In genomic region chr16:56965149-56965938, GRCh38 we compare ENCODE assay signal across 10 cellular contexts. TPM values are rescaled to one million over a fixed set of nuclear protein-coding genes. Genes with fewer than 3 reads are reported as not detected.
DNase-seq lines count a peak whose midpoint lies in the region; ATAC-seq, FAIRE-seq and TF ChIP-seq lines count a peak whose summit lies in the region.
"Had no signal": no experiment of that assay in that cellular context is flagged by ENCODE, and none has a peak within 500 bp of the region (broad histone marks: within the 10 kb centered on the region; RNA-seq: fewer than 3 reads in every experiment).

No MANE protein-coding gene starts in this region.

- 66% methylated on average over 10 of the region's 11 CpGs for WGBS in GM12878 (ENCODE audit: insufficient coverage, insufficient replicate concordance, low lambda C conversion rate, missing lambda C conversion rate)
- WGBS in adrenal gland, 4 donors, result 67 to 80% (median 75%) methylated on average over 10 to 11 of the region's 11 CpGs

- intact Hi-C loops in CD8-positive, alpha-beta T cell (cut with DNase I, micrococcal nuclease), result loop anchor here in 1 of 2 experiments (2.0 kb wide), 1 partner anchor 49 kb away; no protein-coding TSS in a partner anchor
- intact Hi-C loops in GM12878 (cut with micrococcal nuclease; ENCODE audit: unreplicated experiment) (loop anchor here (2.0 kb wide), 1 partner anchor 49 kb away; no protein-coding TSS in a partner anchor), adrenal gland (cut with DNase I) (no loop called here)

- in situ Hi-C loops in GM12878 (cut with MboI), result no loop called here

- H3K9me3 ChIP-seq in CD8-positive, alpha-beta T cell (ENCODE audit: low read length), result no peaks in the 10 kb centered on the region
- H3K9me3 ChIP-seq in Karpas-422 (ENCODE audit: low read length), result no peaks in the 10 kb centered on the region
- H3K9me3 ChIP-seq in GM12878 (replicated peaks; ENCODE audit: control insufficient read depth, insufficient read depth, low read length), result no peaks in the 10 kb centered on the region
- H3K9me3 ChIP-seq in adrenal gland (replicated peaks in 1 of 3), result no peaks in the 10 kb centered on the region
- H3K9me3 ChIP-seq: SK-N-SH had no signal

- TF ChIP-seq RAD21 in GM12878 (IDR thresholded peaks at IDR 0.05; ENCODE audit: insufficient read depth, low read depth, low read length), result no peak

- SMC1A ChIA-PET in GM12878 (lab: Charles Lee; ENCODE audit: uncharacterized antibody, unreplicated experiment), result interaction anchor here (0.7 to 31.6 kb wide), 30 partner anchors 10 to 201 kb away, joined by 3 to 604 read pairs (median 4); partner anchors contain the start of gene NLRC5

- RAD21 ChIA-PET in GM12878 (lab: Charles Lee; ENCODE audit: unreplicated experiment), result interaction anchor here (0.6 to 16.8 kb wide), 26 partner anchors 9 to 219 kb away, joined by 3 to 376 read pairs (median 6); partner anchors contain the start of gene NLRC5

- H3K4me1 Mint-ChIP-seq in CD8-positive, alpha-beta T cell (ENCODE audit: low read depth), result peaks cover 23% of the 10 kb centered on the region
- peaks cover 24% of the 10 kb centered on the region for H3K4me1 Mint-ChIP-seq in nephron

- BruUV-seq in GM12878 (replicated peaks; lab: Mats Ljungman, UMichigan), result no TSS peak

- H3K27ac ChIP-seq in CD8-positive, alpha-beta T cell (ENCODE audit: low read depth, low read length), result no peak overlapping the region
- H3K27ac ChIP-seq in Karpas-422 (ENCODE audit: low read length), result peak overlapping the region; percentile 38
- no peak overlapping the region for H3K27ac ChIP-seq in GM12878 (ENCODE audit: control insufficient read depth, insufficient read depth)
- peak overlapping the region in 2 of 5 donors; percentile 58 to 60 for H3K27ac ChIP-seq in adrenal gland

- no peak overlapping the region for H3K4me3 ChIP-seq in CD8-positive, alpha-beta T cell (ENCODE audit: low read depth, low read length)
- H3K4me3 ChIP-seq in Karpas-422 (ENCODE audit: low read length) (no peak overlapping the region), GM12878 (no peak overlapping the region), adrenal gland (no peak overlapping the region)

- no peaks in the 10 kb centered on the region for H3K36me3 ChIP-seq in CD8-positive, alpha-beta T cell (ENCODE audit: insufficient read depth, low read length)
- no peaks in the 10 kb centered on the region for H3K36me3 ChIP-seq in Karpas-422 (ENCODE audit: insufficient read depth, low read length)
- no peaks in the 10 kb centered on the region for H3K36me3 ChIP-seq in GM12878 (ENCODE audit: control insufficient read depth in 2 of 2, insufficient read depth in 2 of 2, low read length in 1 of 2)
- no peaks in the 10 kb centered on the region for H3K36me3 ChIP-seq in adrenal gland (replicated peaks in 1 of 2)

- CTCF ChIA-PET in CD8-positive, alpha-beta T cell (lab: Charles Lee), result interaction anchor here (0.6 to 6.4 kb wide), 51 partner anchors 10 to 389 kb away, joined by 3 to 117 read pairs (median 5); partner anchors contain the start of gene NLRC5
- CTCF ChIA-PET in GM12878 (lab: Yijun Ruan, JAX), result interaction anchor here (0.9 to 17.5 kb wide), 33 partner anchors 13 to 446 kb away, joined by 3 to 420 read pairs (median 10); partner anchors contain the start of genes NLRC5 and SLC12A3

- no peaks in the 10 kb centered on the region for H3K79me2 ChIP-seq in Karpas-422 (ENCODE audit: low read length)
- no peaks in the 10 kb centered on the region for H3K79me2 ChIP-seq in GM12878 (ENCODE audit: control insufficient read depth, insufficient read depth, low read length)

- no peaks in the 10 kb centered on the region for H3K9me3 Mint-ChIP-seq in CD8-positive, alpha-beta T cell
- no peaks in the 10 kb centered on the region for H3K9me3 Mint-ChIP-seq in nephron

- TF ChIP-seq EP300 in GM12878 (IDR thresholded peaks at IDR 0.05; ENCODE audit: borderline replicate concordance in 1 of 2, control insufficient read depth in 1 of 2, low read depth in 2 of 2, low read length in 2 of 2), result no peak

- POLR2A ChIA-PET in CD8-positive, alpha-beta T cell (lab: Charles Lee), result interaction anchor here (0.5 to 2.2 kb wide), 12 partner anchors 10 to 221 kb away, joined by 3 to 9 read pairs (median 4); partner anchors contain the start of genes NLRC5, PSME3IP1 and RSPRY1
- POLR2A ChIA-PET in GM12878 (lab: Charles Lee), result interaction anchor here (0.6 to 17.6 kb wide), 13 partner anchors 9 to 80 kb away, joined by 3 to 343 read pairs (median 3); partner anchors contain the start of gene NLRC5

- H2AFZ ChIP-seq in Karpas-422 (ENCODE audit: low read length) (peak overlapping the region; percentile 39; the same call in 1 of the 2 replicates), GM12878 (ENCODE audit: control insufficient read depth, low read depth, low read length) (no peak overlapping the region)

- TF ChIP-seq CTCF in CD8-positive, alpha-beta T cell (IDR thresholded peaks at IDR 0.05), result no peak
- TF ChIP-seq CTCF in GM12878 (IDR thresholded peaks at IDR 0.05 in 2 of 3, conservative IDR thresholded peaks at IDR 0.05 in 1 of 3; ENCODE audit: control insufficient read depth in 2 of 3, extremely low read depth in 1 of 3, insufficient read depth in 1 of 3, low read depth in 3 of 3, low read length in 3 of 3), result no peak
- no peak for TF ChIP-seq CTCF in nephron (IDR thresholded peaks at IDR 0.05; ENCODE audit: unreplicated experiment in 3 of 3)
- no peak for TF ChIP-seq CTCF in omental fat pad (IDR thresholded peaks at IDR 0.05)
- TF ChIP-seq CTCF in adrenal gland (IDR thresholded peaks at IDR 0.05), result no peak

- TF ChIP-seq POLR2A in GM12878 (IDR thresholded peaks at IDR 0.05; ENCODE audit: low read depth, low read length), result no peak
- no peak for TF ChIP-seq POLR2A in adrenal gland (IDR thresholded peaks at IDR 0.05)

- peak overlapping the region; percentile 48 for H3K4me3 Mint-ChIP-seq in CD8-positive, alpha-beta T cell
- H3K4me3 Mint-ChIP-seq in nephron, result no peak overlapping the region

- no peaks in the 10 kb centered on the region for H3K27me3 Mint-ChIP-seq in CD8-positive, alpha-beta T cell (ENCODE audit: low read depth)
- no peaks in the 10 kb centered on the region for H3K27me3 Mint-ChIP-seq in nephron (ENCODE audit: low read depth)

- H3K9me2 ChIP-seq in Karpas-422 (replicated peaks; ENCODE audit: insufficient read depth, low read length), result no peaks in the 10 kb centered on the region
- H3K9me2 ChIP-seq: SK-N-SH had no signal

- ATAC-seq in CD8-positive, alpha-beta T cell, result peak; percentile 25
- ATAC-seq in GM12878, result peak; percentile 25
- no peak for ATAC-seq in omental fat pad (ENCODE audit: low FRiP score)

- peak overlapping the region; percentile 84 for H3K27ac Mint-ChIP-seq in CD8-positive, alpha-beta T cell
- peak overlapping the region; percentile 79 to 94 (median 87) for H3K27ac Mint-ChIP-seq in nephron

- no peak for DNase-seq in CD8-positive, alpha-beta T cell
- no peak for DNase-seq in Karpas-422
- no peak for DNase-seq in GM12878 (ENCODE audit: low read depth, low spot score)
- no peak for DNase-seq in omental fat pad (ENCODE audit: low spot score)
- DNase-seq in SHP77 treated with DMSO at 0.1 percent for 48 hours (lab: John Stamatoyannopoulos, UW), result no peak
- no peak for DNase-seq in NCI-H345 (lab: John Stamatoyannopoulos, UW)
- DNase-seq in adrenal gland, result no peak

- FAIRE-seq in GM12878 (lab: Jason Lieb, UNC), result no peak

- peaks cover 25% of the 10 kb centered on the region for H3K4me1 ChIP-seq in CD8-positive, alpha-beta T cell (ENCODE audit: insufficient read depth, low read length)
- H3K4me1 ChIP-seq in Karpas-422 (ENCODE audit: low read length) (peaks cover 22% of the 10 kb centered on the region), GM12878 (ENCODE audit: control insufficient read depth, insufficient read depth, low read length) (peaks cover 7% of the 10 kb centered on the region), adrenal gland (replicated peaks in 1 of 2) (peaks cover 24 to 34% of the 10 kb centered on the region in 2 donors)

- H4K20me1 ChIP-seq in Karpas-422 (ENCODE audit: insufficient read depth, low read depth, low read length) (no peaks in the 10 kb centered on the region), GM12878 (ENCODE audit: control insufficient read depth, insufficient read depth) (no peaks in the 10 kb centered on the region)

- H3K27me3 ChIP-seq in CD8-positive, alpha-beta T cell (ENCODE audit: insufficient read depth, low read length), result no peaks in the 10 kb centered on the region
- H3K27me3 ChIP-seq in Karpas-422 (ENCODE audit: low read length) (no peaks in the 10 kb centered on the region), GM12878 (replicated peaks in 1 of 2; ENCODE audit: control insufficient read depth in 2 of 2, insufficient read depth in 2 of 2, low read length in 1 of 2) (no peaks in the 10 kb centered on the region), adrenal gland (no peaks in the 10 kb centered on the region)

- H3K4me2 ChIP-seq in Karpas-422 (ENCODE audit: low read depth, low read length, poor library complexity, severe bottlenecking), result no peak overlapping the region
- no peak overlapping the region for H3K4me2 ChIP-seq in GM12878 (ENCODE audit: control insufficient read depth, insufficient read depth)
- H3K4me2 ChIP-seq: SK-N-SH had no signal

- no peaks in the 10 kb centered on the region for H3K36me3 Mint-ChIP-seq in CD8-positive, alpha-beta T cell
- H3K36me3 Mint-ChIP-seq in nephron (ENCODE audit: low read depth), result no peaks in the 10 kb centered on the region

- peak overlapping the region; percentile 10; the same call in 1 of the 2 replicates for H3K9ac ChIP-seq in Karpas-422 (ENCODE audit: low read length)
- H3K9ac ChIP-seq in GM12878 (ENCODE audit: control insufficient read depth, insufficient read depth, low read length), result no peak overlapping the region
- H3K9ac ChIP-seq: SK-N-SH had no signal

RNA-seq across cellular contexts. Expression of gene CETP, which starts 3.6 kb away (rescaled TPM):
- total RNA-seq in CD8-positive, alpha-beta T cell, result under 1 TPM in 1 of 2 experiments, not detected in 1; 0.19 TPM
- 0.32 and 0.48 TPM in 2 replicates for total RNA-seq in Karpas-422 (2014; rRNA removed; shearing (Covaris generic); ENCODE audit: low replicate concordance)
- total RNA-seq in GM12878 (2013; cell fraction: nucleolus; rRNA removed), result 2.0 and 2.9 TPM in 2 replicates
- total RNA-seq in GM12878 (2014; rRNA removed) (1.9 and 2.3 TPM in 2 replicates), GM12878 (2014; rRNA removed; fragmentation: Illumina TruSeq; extraction: Trizol) (1.2 and 1.3 TPM in 2 replicates), GM12878 (2021) (0.77 and 1.4 TPM in 2 replicates), omental fat pad (10 to 100 TPM in 1 of 4 donors, 1 to 10 TPM in 2, under 1 TPM in 1; 0.84 to 61.5 (median 5.9) TPM), adrenal gland (1 to 10 TPM; 1.3 to 7.9 (median 2.8) TPM)
- 0.92 TPM for polyA plus RNA-seq in GM12878 (2011; ENCODE audit: low read depth)
- polyA plus RNA-seq in GM12878 (2011; rRNA removed) (4.5 and 6.4 TPM in 2 replicates), GM12878 (2014; fragmentation: Illumina TruSeq; extraction: Trizol) (0.90 and 1.2 TPM in 2 replicates), GM12878 (2014; fragmentation: Nextera tagmentation; extraction: Ambion mirVana) (1 to 10 TPM; 2.4 to 2.9 TPM), GM12878 (2014; rRNA removed) (1.4 and 1.5 TPM in 2 replicates), GM12878 (2016; fragmentation: Nextera tagmentation; extraction: Ambion mirVana) (1 to 10 TPM; 2.3 to 2.9 TPM), adrenal gland (1 to 10 TPM; 1.2 to 4.1 (median 2.3) TPM)
- 4.8 and 5.3 TPM in 2 replicates for polyA plus RNA-seq in GM12878 (2011; cell fraction: cytosol; rRNA removed)
- 2.6 and 3.7 TPM in 2 replicates for polyA plus RNA-seq in GM12878 (2011; cell fraction: nucleus; rRNA removed)
- 1.2 and 2.1 TPM in 2 replicates for polyA plus RNA-seq in GM12878 (2012)
- polyA minus RNA-seq in GM12878 (2011; rRNA and poly(A)+ RNA removed), result 3.1 and 3.4 TPM in 2 replicates
- 0.94 and 1.3 TPM in 2 replicates for polyA minus RNA-seq in GM12878 (2011; cell fraction: cytosol; rRNA and poly(A)+ RNA removed)
- 0.85 and 0.96 TPM in 2 replicates for polyA minus RNA-seq in GM12878 (2011; cell fraction: nucleus; rRNA and poly(A)+ RNA removed)
- total RNA-seq: G401 had no signal
- polyA plus RNA-seq: SK-N-SH had no signal

RNA-seq across cellular contexts. Expression of gene NLRC5, which starts 24.0 kb away (rescaled TPM):
- total RNA-seq in CD8-positive, alpha-beta T cell, result 100 to 1,000 TPM; 670 to 690 TPM
- 103 and 116 TPM in 2 replicates for total RNA-seq in Karpas-422 (2014; rRNA removed; shearing (Covaris generic); ENCODE audit: low replicate concordance)
- 626 and 671 TPM in 2 replicates for total RNA-seq in GM12878 (2013; cell fraction: nucleolus; rRNA removed)
- 60.3 and 65.3 TPM in 2 replicates for total RNA-seq in GM12878 (2014; rRNA removed)
- total RNA-seq in GM12878 (2014; rRNA removed; fragmentation: Illumina TruSeq; extraction: Trizol), result 49.2 and 54.3 TPM in 2 replicates
- 86.2 and 105 TPM in 2 replicates for total RNA-seq in GM12878 (2021)
- 26.2 TPM for polyA plus RNA-seq in GM12878 (2011; ENCODE audit: low read depth)
- polyA plus RNA-seq in GM12878 (2011; rRNA removed), result 62.1 and 88.8 TPM in 2 replicates
- 73.8 and 102 TPM in 2 replicates for polyA plus RNA-seq in GM12878 (2011; cell fraction: cytosol; rRNA removed)
- polyA plus RNA-seq in GM12878 (2011; cell fraction: nucleus; rRNA removed), result 528 TPM in 2 replicates
- 39.6 and 49.1 TPM in 2 replicates for polyA plus RNA-seq in GM12878 (2012)
- polyA plus RNA-seq in GM12878 (2014; fragmentation: Illumina TruSeq; extraction: Trizol), result 51.5 and 73.0 TPM in 2 replicates
- polyA plus RNA-seq in GM12878 (2014; fragmentation: Nextera tagmentation; extraction: Ambion mirVana), result 10 to 100 TPM; 13.1 to 14.2 TPM
- polyA plus RNA-seq in GM12878 (2014; rRNA removed), result 83.8 and 84.2 TPM in 2 replicates
- polyA plus RNA-seq in GM12878 (2016; fragmentation: Nextera tagmentation; extraction: Ambion mirVana), result 10 to 100 TPM; 43.7 to 49.1 TPM
- polyA minus RNA-seq in GM12878 (2011; rRNA and poly(A)+ RNA removed), result 197 and 272 TPM in 2 replicates
- 42.9 and 54.2 TPM in 2 replicates for polyA minus RNA-seq in GM12878 (2011; cell fraction: cytosol; rRNA and poly(A)+ RNA removed)
- polyA minus RNA-seq in GM12878 (2011; cell fraction: nucleus; rRNA and poly(A)+ RNA removed), result 281 and 428 TPM in 2 replicates
- 100 to 1,000 TPM in 1 of 4 donors, 10 to 100 TPM in 3; 20.6 to 189 (median 43.2) TPM for total RNA-seq in omental fat pad
- total RNA-seq in adrenal gland, result 10 to 100 TPM; 10.4 to 44.8 (median 26.6) TPM
- polyA plus RNA-seq in adrenal gland, result 10 to 100 TPM; 14.7 to 89.0 (median 58.6) TPM

RNA-seq across cellular contexts. Expression of gene HERPUD1, which starts 33.4 kb away (rescaled TPM):
- total RNA-seq in CD8-positive, alpha-beta T cell, result 100 to 1,000 TPM; 191 to 201 TPM
- total RNA-seq in Karpas-422 (2014; rRNA removed; shearing (Covaris generic); ENCODE audit: low replicate concordance), result 98.1 and 112 TPM in 2 replicates
- total RNA-seq in GM12878 (2013; cell fraction: nucleolus; rRNA removed), result 346 and 347 TPM in 2 replicates
- 69.9 and 80.4 TPM in 2 replicates for total RNA-seq in GM12878 (2014; rRNA removed)
- 102 and 107 TPM in 2 replicates for total RNA-seq in GM12878 (2014; rRNA removed; fragmentation: Illumina TruSeq; extraction: Trizol)
- total RNA-seq in GM12878 (2021), result 129 and 143 TPM in 2 replicates
- 132 TPM for polyA plus RNA-seq in GM12878 (2011; ENCODE audit: low read depth)
- polyA plus RNA-seq in GM12878 (2011; rRNA removed), result 119 and 178 TPM in 2 replicates
- polyA plus RNA-seq in GM12878 (2011; cell fraction: cytosol; rRNA removed), result 111 and 123 TPM in 2 replicates
- 83.2 and 124 TPM in 2 replicates for polyA plus RNA-seq in GM12878 (2011; cell fraction: nucleus; rRNA removed)
- 141 and 168 TPM in 2 replicates for polyA plus RNA-seq in GM12878 (2012)
- 138 and 149 TPM in 2 replicates for polyA plus RNA-seq in GM12878 (2014; fragmentation: Illumina TruSeq; extraction: Trizol)
- 10 to 100 TPM; 32.6 to 68.1 TPM for polyA plus RNA-seq in GM12878 (2014; fragmentation: Nextera tagmentation; extraction: Ambion mirVana)
- 99.0 and 129 TPM in 2 replicates for polyA plus RNA-seq in GM12878 (2014; rRNA removed)
- polyA plus RNA-seq in GM12878 (2016; fragmentation: Nextera tagmentation; extraction: Ambion mirVana), result 100 to 1,000 TPM; 204 to 212 TPM
- 110 and 134 TPM in 2 replicates for polyA minus RNA-seq in GM12878 (2011; rRNA and poly(A)+ RNA removed)
- polyA minus RNA-seq in GM12878 (2011; cell fraction: cytosol; rRNA and poly(A)+ RNA removed), result 46.4 and 58.4 TPM in 2 replicates
- 93.1 and 103 TPM in 2 replicates for polyA minus RNA-seq in GM12878 (2011; cell fraction: nucleus; rRNA and poly(A)+ RNA removed)
- total RNA-seq in omental fat pad, result 100 to 1,000 TPM; 151 to 170 (median 162) TPM
- total RNA-seq in adrenal gland, result 100 to 1,000 TPM; 176 to 306 (median 244) TPM
- polyA plus RNA-seq in adrenal gland, result 100 to 1,000 TPM in 1 of 3 donors, 10 to 100 TPM in 2; 26.4 to 570 (median 82.6) TPM
